In genomic region chr15:79184465-79184892, GRCh38 we compare ENCODE assay signal across 8 cellular contexts.
DNase-seq lines count a peak whose midpoint lies in the region; ATAC-seq, FAIRE-seq and TF ChIP-seq lines count a peak whose summit lies in the region.

No MANE protein-coding gene starts in this region.

- H3K36me3 ChIP-seq in parathyroid adenoma (ENCODE audit: control insufficient read depth, insufficient read depth, low read length) = no peaks in the 10 kb centered on the region
- no peaks in the 10 kb centered on the region for H3K36me3 ChIP-seq in tibial nerve

- H3K4me1 ChIP-seq in parathyroid adenoma (no peaks in the 10 kb centered on the region), tibial nerve (peaks cover 0 to 3% (median 0%) of the 10 kb centered on the region in 4 donors)

- no peak for TF ChIP-seq POLR2A in tibial nerve (IDR thresholded peaks at IDR 0.05)

- peak; percentile 32 for FAIRE-seq in D721Med (lab: Jason Lieb, UNC)

- no peak for TF ChIP-seq EP300 in Ishikawa (IDR thresholded peaks at IDR 0.05; ENCODE audit: borderline replicate concordance)
- TF ChIP-seq EP300 in tibial nerve (IDR thresholded peaks at IDR 0.05) = no peak

- CTCF ChIA-PET in RWPE1 (lab: Yijun Ruan, JAX) = interaction anchor here (0.6 to 4.4 kb wide), 33 partner anchors 9 to 873 kb away, joined by 3 to 56 read pairs (median 4); no protein-coding TSS in a partner anchor

- POLR2A ChIA-PET in RWPE1 (lab: Yijun Ruan, JAX; ENCODE audit: low non-redundant PET) = interaction anchor here (1.0 kb wide), 1 partner anchor 99 kb away, joined by 3 read pairs; no protein-coding TSS in a partner anchor

- H3K4me2 ChIP-seq in parathyroid adenoma (ENCODE audit: low read length) = no peak overlapping the region

- H3K9me3 ChIP-seq in parathyroid adenoma (ENCODE audit: control insufficient read depth, low read length) (no peaks in the 10 kb centered on the region), tibial nerve (no peaks in the 10 kb centered on the region)

- TF ChIP-seq CTCF in D721Med (IDR thresholded peaks at IDR 0.05; ENCODE audit: insufficient read depth, missing control alignments) = peak; percentile 88
- TF ChIP-seq CTCF in RWPE1 (conservative IDR thresholded peaks at IDR 0.05; ENCODE audit: low read depth) = peak; percentile 98
- peak; percentile 85 for TF ChIP-seq CTCF in parathyroid adenoma (IDR thresholded peaks at IDR 0.05)
- peak; percentile 88 to 97 (median 94) for TF ChIP-seq CTCF in tibial nerve (IDR thresholded peaks at IDR 0.05)

- no peak overlapping the region for H2AFZ ChIP-seq in parathyroid adenoma

- H3K9ac ChIP-seq in parathyroid adenoma = no peak overlapping the region

- no peak for ATAC-seq in GM21447 (IDR thresholded peaks at IDR 0.05; ENCODE audit: unreplicated experiment)

- H3K79me2 ChIP-seq in parathyroid adenoma = no peaks in the 10 kb centered on the region

- H3K27me3 ChIP-seq in parathyroid adenoma (ENCODE audit: control insufficient read depth, insufficient read depth, low read length) = no peaks in the 10 kb centered on the region
- no peaks in the 10 kb centered on the region for H3K27me3 ChIP-seq in tibial nerve

- no peak overlapping the region for H3K27ac ChIP-seq in RWPE1
- no peak overlapping the region for H3K27ac ChIP-seq in parathyroid adenoma
- H3K27ac ChIP-seq in tibial nerve = no peak overlapping the region

- WGBS in tibial nerve, 2 donors = 1 to 16% methylated on average over 4 of the region's 4 CpGs

- H3K4me3 ChIP-seq in parathyroid adenoma (ENCODE audit: low read depth, low read length) (no peak overlapping the region), tibial nerve (no peak overlapping the region)

- peak; percentile 93 for TF ChIP-seq RAD21 in Ishikawa (IDR thresholded peaks at IDR 0.05; ENCODE audit: low read depth)

- DNase-seq in D721Med (ENCODE audit: insufficient read length, low spot score) (peak; percentile 51), RWPE1 (ENCODE audit: low spot score) (peak; percentile 76), globus pallidus (ENCODE audit: low spot score) (peak; percentile 59), tibial nerve (ENCODE audit: low spot score in 2 of 2) (peak; percentile 79 to 90)
- DNase-seq in activated gamma-delta T cell treated with anti-CD3 and anti-CD28 coated beads, Interleukin-2, amount 50 U/mL, for 16 hours (ENCODE audit: low read depth) = peak; percentile 55

TF ChIP-seq in Ishikawa, 13 proteins besides CTCF, POLR2A, EP300 and RAD21:
- TF ChIP-seq USF1 (IDR thresholded peaks at IDR 0.05) (no peak), YY1 (IDR thresholded peaks at IDR 0.05; ENCODE audit: low read depth) (no peak), FOXM1 (IDR thresholded peaks at IDR 0.05; ENCODE audit: borderline replicate concordance, low read depth) (no peak), REST (IDR thresholded peaks at IDR 0.05; ENCODE audit: low read depth) (no peak), TEAD4 (IDR thresholded peaks at IDR 0.05) (no peak), ZBTB7A (IDR thresholded peaks at IDR 0.05; ENCODE audit: low read depth) (no peak), MAX (IDR thresholded peaks at IDR 0.05) (no peak), CREB1 (IDR thresholded peaks at IDR 0.05; ENCODE audit: low read depth) (no peak), NFIC (IDR thresholded peaks at IDR 0.05) (no peak), TAF1 (IDR thresholded peaks at IDR 0.05; ENCODE audit: low read depth) (no peak), TCF12 (IDR thresholded peaks at IDR 0.05; ENCODE audit: low read depth) (no peak), EGR1 (IDR thresholded peaks at IDR 0.05) (no peak)
